8 cellular contexts compared by ENCODE assay signal in the genomic region with DNA sequence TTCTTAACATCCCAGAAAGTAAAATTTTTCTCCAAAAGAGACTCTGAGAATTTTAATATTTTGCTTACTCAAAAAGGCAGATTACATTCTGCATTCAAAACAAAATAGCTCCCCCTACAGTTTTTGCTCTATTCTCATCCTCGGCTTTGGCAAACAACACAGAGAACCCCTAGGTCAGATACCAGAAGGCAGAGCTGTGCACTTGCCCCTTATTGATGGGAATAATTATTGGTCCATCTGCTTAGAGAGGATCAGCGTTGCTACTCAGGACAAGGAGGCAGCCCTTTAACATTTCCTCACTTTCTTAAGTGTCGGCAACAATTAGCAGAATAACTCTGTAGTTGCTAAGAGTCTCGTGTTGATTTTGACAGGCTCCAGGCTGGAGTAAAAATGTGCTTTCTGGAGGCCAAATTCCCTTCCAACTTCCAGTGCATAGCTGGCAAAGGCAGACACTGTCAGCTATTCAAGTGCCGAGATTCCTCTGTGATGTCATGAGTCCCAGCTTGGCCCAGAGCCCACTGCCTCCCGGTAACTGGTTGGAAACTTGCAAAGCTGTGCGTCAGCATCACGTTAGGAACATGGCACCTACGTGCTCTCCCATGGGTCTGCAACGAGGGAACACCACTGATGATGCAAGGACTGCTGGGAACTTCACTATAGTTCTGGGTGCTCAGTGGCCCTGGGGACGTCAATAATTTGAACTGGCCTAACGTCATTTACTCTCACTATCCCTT.
DNase-seq lines count a peak whose midpoint lies in the region; ATAC-seq and TF ChIP-seq lines count a peak whose summit lies in the region.

No MANE protein-coding gene starts in this region.

- intact Hi-C loops in lower lobe of right lung (cut with DNase I), result no loop called here
- intact Hi-C loops in uterus (cut with DNase I; ENCODE audit: low total_unique reads), result no loop called here
- intact Hi-C loops in naive thymus-derived CD4-positive, alpha-beta T cell (cut with micrococcal nuclease), result no loop called here

- ATAC-seq in lower lobe of right lung (peak; percentile 79 to 89), HG03159 (IDR thresholded peaks at IDR 0.05; ENCODE audit: unreplicated experiment) (no peak)
- ATAC-seq in naive thymus-derived CD4-positive, alpha-beta T cell, result no peak

- POLR2A ChIA-PET in naive thymus-derived CD4-positive, alpha-beta T cell (lab: Charles Lee), result no interaction called here

- H3K4me1 ChIP-seq in lower lobe of right lung (peaks cover 11% of the 10 kb centered on the region), uterus (peaks cover 0 to 4% of the 10 kb centered on the region in 2 donors)
- H3K4me1 ChIP-seq in naive thymus-derived CD4-positive, alpha-beta T cell (ENCODE audit: control insufficient read depth in 2 of 2, insufficient read depth in 2 of 2, low read length in 2 of 2), result no peaks in the 10 kb centered on the region

- CTCF ChIA-PET in naive thymus-derived CD4-positive, alpha-beta T cell (lab: Charles Lee), result no interaction called here

- H3K27me3 ChIP-seq in lower lobe of right lung (ENCODE audit: low read depth) (no peaks in the 10 kb centered on the region), uterus (no peaks in the 10 kb centered on the region)
- no peaks in the 10 kb centered on the region for H3K27me3 ChIP-seq in naive thymus-derived CD4-positive, alpha-beta T cell (ENCODE audit: control insufficient read depth in 2 of 2, insufficient read depth in 2 of 2, low read length in 2 of 2)

- no peak overlapping the region for H3K4me3 ChIP-seq in lower lobe of right lung
- no peak overlapping the region for H3K4me3 ChIP-seq in uterus
- H3K4me3 ChIP-seq in naive thymus-derived CD4-positive, alpha-beta T cell (ENCODE audit: low read length), result no peak overlapping the region

- no peaks in the 10 kb centered on the region for H3K36me3 Mint-ChIP-seq in naive thymus-derived CD4-positive, alpha-beta T cell

- H3K9me3 ChIP-seq in lower lobe of right lung, result no peaks in the 10 kb centered on the region
- no peaks in the 10 kb centered on the region for H3K9me3 ChIP-seq in uterus
- no peaks in the 10 kb centered on the region for H3K9me3 ChIP-seq in naive thymus-derived CD4-positive, alpha-beta T cell (ENCODE audit: control insufficient read depth in 2 of 3, low read length in 3 of 3)

- DNase-seq in SHP77 (lab: John Stamatoyannopoulos, UW) (peak; percentile 4 to 16), SHP77 treated with DMSO at 0.1 percent for 48 hours (lab: John Stamatoyannopoulos, UW) (no peak), dermis microvascular lymphatic vessel endothelial cell (ENCODE audit: low read depth in 2 of 2) (peak; percentile 78 to 84), lower lobe of right lung (peak; percentile 54), uterus (peak; percentile 81 to 87)
- no peak for DNase-seq in naive thymus-derived CD4-positive, alpha-beta T cell
- DNase-seq in effector CD8-positive, alpha-beta T cell (lab: John Stamatoyannopoulos, UW), result no peak

- no peak for TF ChIP-seq POLR2A in uterus (IDR thresholded peaks at IDR 0.05)

- no peak overlapping the region for H3K27ac ChIP-seq in lower lobe of right lung
- peak overlapping the region; percentile 40 to 69 for H3K27ac ChIP-seq in uterus
- H3K27ac ChIP-seq in naive thymus-derived CD4-positive, alpha-beta T cell (ENCODE audit: low read depth, low read length), result no peak overlapping the region

- TF ChIP-seq CTCF in lower lobe of right lung (IDR thresholded peaks at IDR 0.05), result peak; percentile 36
- peak in 3 of 4 experiments; percentile 27 to 45 (median 29) for TF ChIP-seq CTCF in uterus (IDR thresholded peaks at IDR 0.05)

- no peak overlapping the region for H3K4me3 Mint-ChIP-seq in naive thymus-derived CD4-positive, alpha-beta T cell

- H3K4me1 Mint-ChIP-seq in naive thymus-derived CD4-positive, alpha-beta T cell, result no peaks in the 10 kb centered on the region

- no peak overlapping the region for H3K27ac Mint-ChIP-seq in naive thymus-derived CD4-positive, alpha-beta T cell

- H3K27me3 Mint-ChIP-seq in naive thymus-derived CD4-positive, alpha-beta T cell, result no peaks in the 10 kb centered on the region

- H3K36me3 ChIP-seq in lower lobe of right lung, result no peaks in the 10 kb centered on the region
- no peaks in the 10 kb centered on the region for H3K36me3 ChIP-seq in uterus
- no peaks in the 10 kb centered on the region for H3K36me3 ChIP-seq in naive thymus-derived CD4-positive, alpha-beta T cell (ENCODE audit: control insufficient read depth in 2 of 3, insufficient read depth in 3 of 3, low read length in 3 of 3)

- peaks cover 0 to 17% (median 5%) of the 10 kb centered on the region in 11 donors for H3K9me3 Mint-ChIP-seq in naive thymus-derived CD4-positive, alpha-beta T cell

Comparison
In these comparisons a context has a peak if more than half of its experiments do, and no peak if none do; other contexts are left out.
1. DNase-seq: peak in SHP77 (2 of 2), dermis microvascular lymphatic vessel endothelial cell (2 of 2), lower lobe of right lung (single experiment) and uterus (2 of 2); none in SHP77 treated with DMSO at 0.1 percent for 48 hours (single experiment), naive thymus-derived CD4-positive, alpha-beta T cell (0 of 9) and effector CD8-positive, alpha-beta T cell (single experiment).
2. ATAC-seq: peak in lower lobe of right lung (2 of 2); none in HG03159 (single experiment) and naive thymus-derived CD4-positive, alpha-beta T cell (single experiment).
3. H3K27ac ChIP-seq: peak in uterus (2 of 2); none in lower lobe of right lung (single experiment) and naive thymus-derived CD4-positive, alpha-beta T cell (single experiment).